ENCODE assay signal across 5 cellular contexts in the genomic region with DNA sequence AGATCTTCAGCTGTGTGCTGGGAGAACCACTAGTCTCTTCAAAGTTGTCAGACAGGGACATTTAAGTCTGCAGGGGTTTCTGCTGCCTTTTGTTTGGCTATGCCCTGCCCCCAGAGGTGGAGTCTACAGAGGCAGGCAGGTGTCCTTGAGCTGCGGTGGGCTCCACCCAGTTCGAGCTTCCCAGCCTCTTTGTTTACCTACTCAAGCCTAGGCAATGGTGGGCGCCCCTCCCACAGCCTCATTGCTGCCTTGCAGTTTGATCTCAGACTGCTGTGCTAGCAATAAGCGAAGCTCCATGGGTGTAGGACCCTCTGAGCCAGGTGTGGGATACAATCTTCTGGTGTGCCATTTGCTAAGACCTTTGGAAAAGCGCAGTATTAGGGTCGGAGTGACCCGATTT. TPM values are rescaled to one million over a fixed set of nuclear protein-coding genes. Genes with fewer than 3 reads are reported as not detected.
"Had no signal": no experiment of that assay in that cellular context is flagged by ENCODE, and none has a peak within 500 bp of the region (broad histone marks: within the 10 kb centered on the region; RNA-seq: fewer than 3 reads in every experiment).

No MANE protein-coding gene starts in this region.

RNA-seq across cellular contexts. Expression of a gene that starts 54.4 kb away (rescaled TPM):
- total RNA-seq: activated B cell treated with CpG ODN at 0.5 μM for 24 hours; activated CD4-positive, alpha-beta memory T cell treated with anti-CD3 and anti-CD28 coated beads for 36 hours; activated CD8-positive, alpha-beta memory T cell treated with anti-CD3 and anti-CD28 coated beads for 36 hours; activated CD8-positive, alpha-beta T cell treated with anti-CD3 and anti-CD28 coated beads for 36 hours; T-helper 17 cell had no signal
